Comparison of ENCODE assay signal across 10 cellular contexts in the genomic region with DNA sequence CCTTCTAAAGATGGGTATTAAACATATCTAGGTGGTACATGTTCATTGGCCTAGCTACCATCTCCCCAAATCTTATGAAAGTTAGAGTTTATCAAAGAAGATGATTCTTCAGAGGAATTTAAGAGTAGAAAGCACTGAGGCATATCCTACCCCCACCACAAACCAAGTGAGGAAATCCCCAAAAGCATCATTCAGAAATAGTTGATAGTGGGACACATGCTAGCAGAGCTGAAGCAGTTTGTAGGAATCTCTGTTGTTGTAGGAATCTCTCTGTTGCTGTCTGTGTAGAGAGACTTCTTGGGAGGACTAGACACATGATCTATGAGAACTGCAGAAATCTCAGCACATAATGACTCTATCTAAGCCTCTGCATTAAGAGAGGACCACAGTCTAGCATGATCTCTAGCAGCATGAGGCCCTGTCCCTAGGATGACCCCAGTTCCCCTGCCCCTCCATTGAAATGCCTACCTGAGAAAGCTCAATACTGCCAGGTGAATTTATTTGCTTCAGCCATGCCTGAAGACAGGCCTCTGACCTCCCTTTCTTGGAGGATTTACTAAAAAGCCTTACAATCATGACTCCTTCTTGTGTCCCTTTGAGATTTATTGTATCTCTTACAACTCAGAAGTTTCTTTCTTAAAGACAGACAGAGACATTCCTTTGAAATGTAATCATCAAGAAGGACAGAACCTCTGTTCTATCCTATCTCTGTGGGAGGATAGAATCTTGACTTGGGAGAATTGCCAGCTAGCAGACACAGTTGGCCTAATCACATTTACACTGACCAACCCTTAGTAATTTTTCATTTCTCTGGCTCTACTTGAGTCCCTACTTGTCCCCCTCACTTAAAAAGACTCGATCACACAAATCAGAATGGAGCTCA.
DNase-seq lines count a peak whose midpoint lies in the region; ATAC-seq, FAIRE-seq and TF ChIP-seq lines count a peak whose summit lies in the region.
"Had no signal": no experiment of that assay in that cellular context is flagged by ENCODE, and none has a peak within 500 bp of the region (broad histone marks: within the 10 kb centered on the region; RNA-seq: fewer than 3 reads in every experiment).

No MANE protein-coding gene starts in this region.

- peaks cover 6% of the 10 kb centered on the region for H3F3A ChIP-seq in SK-N-SH (replicated peaks; ENCODE audit: insufficient read depth)

- no peaks in the 10 kb centered on the region for H3K79me2 ChIP-seq in SK-N-SH (ENCODE audit: insufficient read depth)

- H3K27me3 ChIP-seq in SK-N-SH (ENCODE audit: insufficient read depth) = no peaks in the 10 kb centered on the region

- H3K36me3 ChIP-seq in SK-N-SH (replicated peaks in 1 of 2; ENCODE audit: control insufficient read depth in 1 of 2, insufficient read depth in 2 of 2, low read length in 1 of 2) (no peaks in the 10 kb centered on the region), mesodermal cell (ENCODE audit: control insufficient read depth, insufficient read depth, low read length) (no peaks in the 10 kb centered on the region)

- H2AFZ ChIP-seq in SK-N-SH (ENCODE audit: low read depth) = peak overlapping the region; percentile 75

- DNase-seq in SK-N-SH = no peak
- DNase-seq in NCI-H1930 (lab: John Stamatoyannopoulos, UW) = no peak
- DNase-seq in posterior cingulate gyrus = no peak
- no peak for DNase-seq in HUDEP-2 (lab: John Stamatoyannopoulos, UW; ENCODE audit: unreplicated experiment in 76 of 76)
- no peak for DNase-seq in GM12892 (ENCODE audit: insufficient read length)
- DNase-seq: activated T-cell treated with anti-CD3 and anti-CD28 coated beads, Interleukin-2, amount 50 U/mL, for 24 hours; NCI-H1048 had no signal

- H3K9me3 ChIP-seq in SK-N-SH (no peaks in the 10 kb centered on the region), mesodermal cell (ENCODE audit: control insufficient read depth, low read length) (no peaks in the 10 kb centered on the region)

- ATAC-seq in GM18508 (IDR thresholded peaks at IDR 0.05; ENCODE audit: insufficient read depth, unreplicated experiment) = peak; percentile 84
- ATAC-seq in HG02642 (IDR thresholded peaks at IDR 0.05; ENCODE audit: poor library complexity, unreplicated experiment) = peak; percentile 71

- no peak for TF ChIP-seq RAD21 in SK-N-SH (IDR thresholded peaks at IDR 0.05; ENCODE audit: low read length)

- no peak for TF ChIP-seq EP300 in SK-N-SH (IDR thresholded peaks at IDR 0.05; ENCODE audit: borderline replicate concordance in 1 of 2, low read depth in 1 of 2, low read length in 1 of 2)

- no peak for TF ChIP-seq POLR2A in GM12892 (IDR thresholded peaks at IDR 0.05; ENCODE audit: low read depth, low read length)

- WGBS in SK-N-SH (ENCODE audit: low lambda C conversion rate) = 4% methylated on average over 1 of the region's 1 CpG
- WGBS in mesodermal cell (ENCODE audit: insufficient coverage in 2 of 2), 2 experiments = 100% methylated on average over 1 of the region's 1 CpG; no CpG with 5 or more reads in 1 of the 2 experiments

- H3K9me2 ChIP-seq in SK-N-SH = no peaks in the 10 kb centered on the region

- H3K27ac ChIP-seq in SK-N-SH (ENCODE audit: low read depth in 2 of 2, low read length in 1 of 2) = peak overlapping the region; percentile 69 to 71; a peak in 3 of 4 replicates
- H3K27ac ChIP-seq in mesodermal cell (ENCODE audit: low read depth, low read length, severe bottlenecking) = peak overlapping the region; percentile 73

- CTCF ChIA-PET in SK-N-SH (lab: Yijun Ruan, JAX) = interaction anchor here (0.7 kb wide), 1 partner anchor 137 kb away, joined by 3 read pairs; no protein-coding TSS in a partner anchor

- H3K9ac ChIP-seq in SK-N-SH = 0 out of 2 replicates have a peak overlapping the region, but pooled peaks have one; percentile 4

- H3K4me2 ChIP-seq in SK-N-SH = peak overlapping the region; percentile 37; the same call in 1 of the 2 replicates

- TF ChIP-seq CTCF in SK-N-SH (IDR thresholded peaks at IDR 0.05) = no peak

- H3K4me1 ChIP-seq in SK-N-SH (ENCODE audit: control insufficient read depth in 1 of 2, insufficient read depth in 2 of 2, low read depth in 1 of 2, low read length in 1 of 2) = peaks cover 0 to 5% of the 10 kb centered on the region in 2 experiments; a peak in 1 of 4 replicates
- H3K4me1 ChIP-seq in mesodermal cell (ENCODE audit: control insufficient read depth, insufficient read depth, low read length, poor library complexity, severe bottlenecking) = peaks cover 6% of the 10 kb centered on the region

- intact Hi-C loops in posterior cingulate gyrus (cut with DNase I) = no loop called here

- no peaks in the 10 kb centered on the region for H4K20me1 ChIP-seq in SK-N-SH (ENCODE audit: insufficient read depth)

- POLR2A ChIA-PET in SK-N-SH (lab: Yijun Ruan, JAX) = no interaction called here

- H3K4me3 ChIP-seq in SK-N-SH (ENCODE audit: low read depth in 2 of 2, low read length in 1 of 2) = no peak overlapping the region
- no peak overlapping the region for H3K4me3 ChIP-seq in mesodermal cell (ENCODE audit: extremely low read depth, insufficient read depth, low read length, poor library complexity, severe bottlenecking)

- FAIRE-seq in GM12892 (lab: Jason Lieb, UNC) = no peak

TF ChIP-seq in SK-N-SH, 30 proteins besides CTCF, POLR2A, EP300 and RAD21:
- TF ChIP-seq TCF12 (IDR thresholded peaks at IDR 0.05) (peak; percentile 17; the same call in 1 of the 2 replicates), POLR2AphosphoS5 (IDR thresholded peaks at IDR 0.05; ENCODE audit: low read depth, low read length) (no peak)
- TF ChIP-seq, protein P1, sequence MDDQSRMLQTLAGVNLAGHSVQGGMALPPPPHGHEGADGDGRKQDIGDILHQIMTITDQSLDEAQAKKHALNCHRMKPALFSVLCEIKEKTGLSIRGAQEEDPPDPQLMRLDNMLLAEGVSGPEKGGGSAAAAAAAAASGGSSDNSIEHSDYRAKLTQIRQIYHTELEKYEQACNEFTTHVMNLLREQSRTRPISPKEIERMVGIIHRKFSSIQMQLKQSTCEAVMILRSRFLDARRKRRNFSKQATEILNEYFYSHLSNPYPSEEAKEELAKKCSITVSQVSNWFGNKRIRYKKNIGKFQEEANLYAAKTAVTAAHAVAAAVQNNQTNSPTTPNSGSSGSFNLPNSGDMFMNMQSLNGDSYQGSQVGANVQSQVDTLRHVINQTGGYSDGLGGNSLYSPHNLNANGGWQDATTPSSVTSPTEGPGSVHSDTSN (IDR thresholded peaks at IDR 0.05) = peak; percentile 29; the same call in 1 of the 2 replicates
